In the genomic region with DNA sequence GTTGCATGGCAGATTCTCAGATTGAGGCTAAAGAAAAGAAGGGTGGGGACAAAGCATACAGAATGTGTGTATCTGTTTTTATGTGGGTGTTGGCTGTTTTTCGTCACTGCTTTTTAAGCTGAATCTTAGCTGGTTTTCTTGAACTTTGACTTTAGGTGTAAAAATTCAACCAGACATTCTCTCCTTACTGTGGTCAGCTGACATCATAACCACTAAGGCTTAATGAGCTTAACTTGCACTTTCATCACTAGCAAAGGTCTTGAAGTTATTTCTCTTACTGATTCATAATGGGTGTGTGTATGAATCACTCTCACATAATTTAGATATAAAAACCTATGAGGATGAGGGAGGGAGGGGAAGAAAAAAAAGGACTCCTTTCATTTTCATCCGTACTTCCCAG, we compare ENCODE assay signal across 1 cellular context.
TF ChIP-seq lines count a peak whose summit lies in the region.

No MANE protein-coding gene starts in this region.

TF ChIP-seq in HCT116, 20 proteins besides CTCF, POLR2A, EP300 and RAD21 (continued from another document):
- no peak for TF ChIP-seq EZH2phosphoT487 (IDR thresholded peaks at IDR 0.05; ENCODE audit: borderline replicate concordance)
- TF ChIP-seq CBX3 (IDR thresholded peaks at IDR 0.05; ENCODE audit: low read depth) = peak; percentile 70; the same call in 1 of the 2 replicates
- peak; percentile 83 for TF ChIP-seq SP1 (IDR thresholded peaks at IDR 0.05; ENCODE audit: low read depth)
- peak; percentile 91 for TF ChIP-seq FOSL1 (IDR thresholded peaks at IDR 0.05; ENCODE audit: low read depth)
- TF ChIP-seq CEBPB (IDR thresholded peaks at IDR 0.05; ENCODE audit: low read depth) = peak; percentile 83
